Comparison of ENCODE assay signal across 2 cellular contexts in the genomic region with DNA sequence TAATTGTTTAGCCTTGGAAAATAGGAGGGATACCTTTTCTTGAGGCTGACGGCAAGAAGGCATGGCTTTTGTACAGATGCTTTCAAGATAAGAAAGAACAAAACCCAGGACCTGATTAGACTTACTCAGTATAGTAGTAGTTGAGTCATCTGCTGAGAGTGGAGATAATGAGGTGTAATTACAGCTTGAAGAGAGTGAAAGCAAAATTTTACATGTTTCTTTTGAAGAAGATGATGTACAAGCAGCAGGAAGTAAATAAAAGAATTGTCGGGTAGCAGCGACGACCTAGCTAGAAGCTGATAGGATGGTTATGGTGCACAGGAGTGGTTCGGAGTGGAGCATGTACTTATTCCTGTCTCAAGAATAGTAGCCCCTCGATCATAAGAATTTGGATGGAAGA.
TF ChIP-seq lines count a peak whose summit lies in the region.

No MANE protein-coding gene starts in this region.

TF ChIP-seq in K562, 482 proteins besides CTCF, POLR2A, EP300 and RAD21:
- TF ChIP-seq HEY1 (CRISPR knock-in tag; IDR thresholded peaks at IDR 0.05; ENCODE audit: borderline replicate concordance): no peak
- TF ChIP-seq ZNF274 (IDR thresholded peaks at IDR 0.05; ENCODE audit: borderline replicate concordance, low read depth, low read length): no peak
- TF ChIP-seq JUND (IDR thresholded peaks at IDR 0.05; ENCODE audit: borderline replicate concordance, low read depth, low read length): peak; percentile 7; the same call in 1 of the 2 replicates
- TF ChIP-seq JUND (tag; IDR thresholded peaks at IDR 0.05; ENCODE audit: borderline replicate concordance, low read depth, low read length): peak; percentile 54; the same call in 1 of the 3 replicates
- TF ChIP-seq ZNF384 (IDR thresholded peaks at IDR 0.05; ENCODE audit: low read depth, low read length): no peak
- TF ChIP-seq, protein P1, sequence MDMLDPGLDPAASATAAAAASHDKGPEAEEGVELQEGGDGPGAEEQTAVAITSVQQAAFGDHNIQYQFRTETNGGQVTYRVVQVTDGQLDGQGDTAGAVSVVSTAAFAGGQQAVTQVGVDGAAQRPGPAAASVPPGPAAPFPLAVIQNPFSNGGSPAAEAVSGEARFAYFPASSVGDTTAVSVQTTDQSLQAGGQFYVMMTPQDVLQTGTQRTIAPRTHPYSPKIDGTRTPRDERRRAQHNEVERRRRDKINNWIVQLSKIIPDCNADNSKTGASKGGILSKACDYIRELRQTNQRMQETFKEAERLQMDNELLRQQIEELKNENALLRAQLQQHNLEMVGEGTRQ (CRISPR knock-in tag; IDR thresholded peaks at IDR 0.05): no peak
- TF ChIP-seq, protein P2, sequence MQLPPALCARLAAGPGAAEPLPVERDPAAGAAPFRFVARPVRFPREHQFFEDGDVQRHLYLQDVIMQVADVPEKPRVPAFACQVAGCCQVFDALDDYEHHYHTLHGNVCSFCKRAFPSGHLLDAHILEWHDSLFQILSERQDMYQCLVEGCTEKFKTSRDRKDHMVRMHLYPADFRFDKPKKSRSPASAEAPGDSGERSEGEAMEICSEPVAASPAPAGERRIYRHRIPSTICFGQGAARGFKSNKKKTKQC (CRISPR knock-in tag; IDR thresholded peaks at IDR 0.05): no peak
- TF ChIP-seq FOSL1 (tag; conservative IDR thresholded peaks at IDR 0.05): peak; percentile 78
- TF ChIP-seq SOX6 (IDR thresholded peaks at IDR 0.05): peak; percentile 45; the same call in 1 of the 2 replicates
- TF ChIP-seq TBL1XR1 (IDR thresholded peaks at IDR 0.05; ENCODE audit: low read length in 2 of 2): no peak

TF ChIP-seq in HepG2, 621 proteins besides CTCF, POLR2A, EP300 and RAD21:
- TF ChIP-seq ZNF317 (CRISPR knock-in tag; IDR thresholded peaks at IDR 0.05): no peak
